Comparison of ENCODE assay signal across 1 cellular context in genomic region chr16:29961127-29961478, GRCh38.
TF ChIP-seq lines count a peak whose summit lies in the region.

No MANE protein-coding gene starts in this region.

TF ChIP-seq in GM12878, 131 proteins besides CTCF, POLR2A, EP300 and RAD21:
- no peak for TF ChIP-seq IKZF1 (conservative IDR thresholded peaks at IDR 0.05)
- no peak for TF ChIP-seq MEF2A (IDR thresholded peaks at IDR 0.05; ENCODE audit: insufficient read depth, low read depth, low read length)
- TF ChIP-seq, protein P1, sequence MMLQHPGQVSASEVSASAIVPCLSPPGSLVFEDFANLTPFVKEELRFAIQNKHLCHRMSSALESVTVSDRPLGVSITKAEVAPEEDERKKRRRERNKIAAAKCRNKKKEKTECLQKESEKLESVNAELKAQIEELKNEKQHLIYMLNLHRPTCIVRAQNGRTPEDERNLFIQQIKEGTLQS (IDR thresholded peaks at IDR 0.05; ENCODE audit: borderline replicate concordance, extremely low read depth, low read depth, low read length), result no peak
- no peak for TF ChIP-seq IKZF2 (IDR thresholded peaks at IDR 0.05)
- TF ChIP-seq MTA3 (IDR thresholded peaks at IDR 0.05; ENCODE audit: borderline replicate concordance, low read length), result no peak
- no peak for TF ChIP-seq MEF2B (IDR thresholded peaks at IDR 0.05; ENCODE audit: partially characterized antibody, poor library complexity, severe bottlenecking)
- no peak for TF ChIP-seq ZNF217 (IDR thresholded peaks at IDR 0.05)
- TF ChIP-seq ESRRA (IDR thresholded peaks at IDR 0.05; ENCODE audit: low read length), result no peak
- no peak for TF ChIP-seq ZBTB11 (CRISPR knock-in tag; IDR thresholded peaks at IDR 0.05)
- no peak for TF ChIP-seq NR2F1 (conservative IDR thresholded peaks at IDR 0.05)
- TF ChIP-seq, protein P2, sequence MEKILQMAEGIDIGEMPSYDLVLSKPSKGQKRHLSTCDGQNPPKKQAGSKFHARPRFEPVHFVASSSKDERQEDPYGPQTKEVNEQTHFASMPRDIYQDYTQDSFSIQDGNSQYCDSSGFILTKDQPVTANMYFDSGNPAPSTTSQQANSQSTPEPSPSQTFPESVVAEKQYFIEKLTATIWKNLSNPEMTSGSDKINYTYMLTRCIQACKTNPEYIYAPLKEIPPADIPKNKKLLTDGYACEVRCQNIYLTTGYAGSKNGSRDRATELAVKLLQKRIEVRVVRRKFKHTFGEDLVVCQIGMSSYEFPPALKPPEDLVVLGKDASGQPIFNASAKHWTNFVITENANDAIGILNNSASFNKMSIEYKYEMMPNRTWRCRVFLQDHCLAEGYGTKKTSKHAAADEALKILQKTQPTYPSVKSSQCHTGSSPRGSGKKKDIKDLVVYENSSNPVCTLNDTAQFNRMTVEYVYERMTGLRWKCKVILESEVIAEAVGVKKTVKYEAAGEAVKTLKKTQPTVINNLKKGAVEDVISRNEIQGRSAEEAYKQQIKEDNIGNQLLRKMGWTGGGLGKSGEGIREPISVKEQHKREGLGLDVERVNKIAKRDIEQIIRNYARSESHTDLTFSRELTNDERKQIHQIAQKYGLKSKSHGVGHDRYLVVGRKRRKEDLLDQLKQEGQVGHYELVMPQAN (conservative IDR thresholded peaks at IDR 0.05), result no peak
- TF ChIP-seq, protein P3, sequence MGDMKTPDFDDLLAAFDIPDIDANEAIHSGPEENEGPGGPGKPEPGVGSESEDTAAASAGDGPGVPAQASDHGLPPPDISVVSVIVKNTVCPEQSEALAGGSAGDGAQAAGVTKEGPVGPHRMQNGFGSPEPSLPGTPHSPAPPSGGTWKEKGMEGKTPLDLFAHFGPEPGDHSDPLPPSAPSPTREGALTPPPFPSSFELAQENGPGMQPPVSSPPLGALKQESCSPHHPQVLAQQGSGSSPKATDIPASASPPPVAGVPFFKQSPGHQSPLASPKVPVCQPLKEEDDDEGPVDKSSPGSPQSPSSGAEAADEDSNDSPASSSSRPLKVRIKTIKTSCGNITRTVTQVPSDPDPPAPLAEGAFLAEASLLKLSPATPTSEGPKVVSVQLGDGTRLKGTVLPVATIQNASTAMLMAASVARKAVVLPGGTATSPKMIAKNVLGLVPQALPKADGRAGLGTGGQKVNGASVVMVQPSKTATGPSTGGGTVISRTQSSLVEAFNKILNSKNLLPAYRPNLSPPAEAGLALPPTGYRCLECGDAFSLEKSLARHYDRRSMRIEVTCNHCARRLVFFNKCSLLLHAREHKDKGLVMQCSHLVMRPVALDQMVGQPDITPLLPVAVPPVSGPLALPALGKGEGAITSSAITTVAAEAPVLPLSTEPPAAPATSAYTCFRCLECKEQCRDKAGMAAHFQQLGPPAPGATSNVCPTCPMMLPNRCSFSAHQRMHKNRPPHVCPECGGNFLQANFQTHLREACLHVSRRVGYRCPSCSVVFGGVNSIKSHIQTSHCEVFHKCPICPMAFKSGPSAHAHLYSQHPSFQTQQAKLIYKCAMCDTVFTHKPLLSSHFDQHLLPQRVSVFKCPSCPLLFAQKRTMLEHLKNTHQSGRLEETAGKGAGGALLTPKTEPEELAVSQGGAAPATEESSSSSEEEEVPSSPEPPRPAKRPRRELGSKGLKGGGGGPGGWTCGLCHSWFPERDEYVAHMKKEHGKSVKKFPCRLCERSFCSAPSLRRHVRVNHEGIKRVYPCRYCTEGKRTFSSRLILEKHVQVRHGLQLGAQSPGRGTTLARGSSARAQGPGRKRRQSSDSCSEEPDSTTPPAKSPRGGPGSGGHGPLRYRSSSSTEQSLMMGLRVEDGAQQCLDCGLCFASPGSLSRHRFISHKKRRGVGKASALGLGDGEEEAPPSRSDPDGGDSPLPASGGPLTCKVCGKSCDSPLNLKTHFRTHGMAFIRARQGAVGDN (IDR thresholded peaks at IDR 0.05), result no peak
TF ChIP-seq in GM12878: peak in this region for 0.
